1 cellular context compared by ENCODE assay signal in genomic region chr11:13958596-13958995, GRCh38.
TF ChIP-seq lines count a peak whose summit lies in the region.

No MANE protein-coding gene starts in this region.

TF ChIP-seq in SK-N-SH treated with all-trans-retinoic acid at 6 μM for 48 hours, 23 proteins besides CTCF, POLR2A, EP300 and RAD21 (continued from another document):
- TF ChIP-seq OSR1 (CRISPR knock-in tag; IDR thresholded peaks at IDR 0.05) = no peak
